8 cellular contexts compared by ENCODE assay signal in genomic region chr2:10300997-10301945, GRCh38. TPM values are rescaled to one million over a fixed set of nuclear protein-coding genes. Genes with fewer than 3 reads are reported as not detected.
DNase-seq lines count a peak whose midpoint lies in the region; ATAC-seq and TF ChIP-seq lines count a peak whose summit lies in the region.

No MANE protein-coding gene starts in this region.

- H3F3A ChIP-seq in GM23338 (replicated peaks; ENCODE audit: low read depth) = no peaks in the 10 kb centered on the region

- H2AFZ ChIP-seq in GM23338 (0 out of 2 replicates have a peak overlapping the region, but pooled peaks have one; percentile 88), parathyroid adenoma (peak overlapping the region; percentile 96)

- peaks cover 33% of the 10 kb centered on the region for H3K27me3 ChIP-seq in GM23338 (ENCODE audit: insufficient read depth)
- H3K27me3 ChIP-seq in dorsolateral prefrontal cortex = no peaks in the 10 kb centered on the region
- H3K27me3 ChIP-seq in parathyroid adenoma (ENCODE audit: control insufficient read depth, insufficient read depth, low read length) = no peaks in the 10 kb centered on the region

- ATAC-seq in GM23338 = no peak
- no peak for ATAC-seq in T-cell (replicated peaks in 1 of 4)

- H3K27me3 Mint-ChIP-seq in GM23338 (ENCODE audit: insufficient read depth, low read depth, poor library complexity) = peaks cover 38% of the 10 kb centered on the region
- no peaks in the 10 kb centered on the region for H3K27me3 Mint-ChIP-seq in T-cell

- TF ChIP-seq CTCF in GM23338 (conservative IDR thresholded peaks at IDR 0.05; ENCODE audit: low read depth in 2 of 2) = no peak
- no peak for TF ChIP-seq CTCF in dorsolateral prefrontal cortex (IDR thresholded peaks at IDR 0.05 in 54 of 56, conservative IDR thresholded peaks at IDR 0.05 in 2 of 56; ENCODE audit: low read depth in 1 of 56, partially characterized antibody in 56 of 56)
- no peak for TF ChIP-seq CTCF in parathyroid adenoma (IDR thresholded peaks at IDR 0.05)

- H3K27ac ChIP-seq in GM23338 (ENCODE audit: low read depth) = no peak overlapping the region
- H3K27ac ChIP-seq in dorsolateral prefrontal cortex = peak overlapping the region in 44 of 59 donors; percentile 16 to 87 (median 78)
- no peak overlapping the region for H3K27ac ChIP-seq in parathyroid adenoma

- H3K4me1 Mint-ChIP-seq in GM23338 (peaks cover 35% of the 10 kb centered on the region), T-cell (peaks cover 56 to 71% (median 64%) of the 10 kb centered on the region in 3 donors)

- H3K9me2 ChIP-seq in GM23338 (ENCODE audit: insufficient read depth) = no peaks in the 10 kb centered on the region

- H3K9me3 Mint-ChIP-seq in GM23338 (no peaks in the 10 kb centered on the region; the same call in 2 of the 3 replicates), T-cell (no peaks in the 10 kb centered on the region)

- H3K4me3 Mint-ChIP-seq in GM23338 (peak overlapping the region; percentile 52), T-cell (peak overlapping the region; percentile 69 to 93 (median 73))

- DNase-seq in GM23338 (ENCODE audit: low spot score) (no peak), T-cell (peak in 4 of 34 experiments; percentile 12 to 36 (median 16)), dorsolateral prefrontal cortex (no peak), NCI-H1930 (lab: John Stamatoyannopoulos, UW) (no peak), NOMO-1 treated with DMSO at 0.1 percent for 48 hours (lab: John Stamatoyannopoulos, UW; ENCODE audit: unreplicated experiment) (no peak), T-helper 9 cell (no peak), ACHN (no peak)

- H3K79me2 ChIP-seq in GM23338 (replicated peaks; ENCODE audit: insufficient read depth) = no peaks in the 10 kb centered on the region; the same call in 1 of the 2 replicates
- peaks cover 2% of the 10 kb centered on the region for H3K79me2 ChIP-seq in parathyroid adenoma

- H3K9ac ChIP-seq in parathyroid adenoma = no peak overlapping the region

- H3K4me1 ChIP-seq in GM23338 (ENCODE audit: insufficient read depth) (peaks cover 18% of the 10 kb centered on the region; the same call in 1 of the 2 replicates), parathyroid adenoma (no peaks in the 10 kb centered on the region)

- no peaks in the 10 kb centered on the region for H3K36me3 Mint-ChIP-seq in GM23338 (ENCODE audit: low read depth)
- H3K36me3 Mint-ChIP-seq in T-cell = no peaks in the 10 kb centered on the region

- POLR2A ChIA-PET in T-cell (lab: Charles Lee) = interaction anchor here (0.6 to 0.7 kb wide), 4 partner anchors 12 to 402 kb away, joined by 3 to 8 read pairs (median 4); no protein-coding TSS in a partner anchor

- peaks cover 11% of the 10 kb centered on the region for H4K20me1 ChIP-seq in GM23338 (replicated peaks; ENCODE audit: insufficient read depth)

- no peak overlapping the region for H3K27ac Mint-ChIP-seq in GM23338
- H3K27ac Mint-ChIP-seq in T-cell = peak overlapping the region; percentile 88 to 92

- no peaks in the 10 kb centered on the region for H3K36me3 ChIP-seq in GM23338 (ENCODE audit: insufficient read depth)
- H3K36me3 ChIP-seq in parathyroid adenoma (ENCODE audit: control insufficient read depth, insufficient read depth, low read length) = no peaks in the 10 kb centered on the region

- intact Hi-C loops in dorsolateral prefrontal cortex (cut with DNase I) = loop anchor here (5.0 kb wide), 3 partner anchors 106 to 179 kb away; partner anchors contain the start of genes ODC1 (in 1 of the 2) and RRM2 (in 1 of the 2)

- in situ Hi-C loops in ACHN (cut with HindIII; ENCODE audit: low pct_ligation_motif_present, low pct_unique_long_range_greater_than_20kb, low sequenced_read_pairs) = no loop called here

- peak overlapping the region; percentile 84 for H3K4me2 ChIP-seq in GM23338
- no peak overlapping the region for H3K4me2 ChIP-seq in parathyroid adenoma (ENCODE audit: low read length)

- H3K4me3 ChIP-seq in GM23338 (peak overlapping the region; percentile 52), dorsolateral prefrontal cortex (peak overlapping the region in 19 of 59 donors; percentile 51 to 89 (median 81)), parathyroid adenoma (ENCODE audit: low read depth, low read length) (no peak overlapping the region)

- H3K9me3 ChIP-seq in parathyroid adenoma (ENCODE audit: control insufficient read depth, low read length) = no peaks in the 10 kb centered on the region

- CTCF ChIA-PET in T-cell (lab: Charles Lee) = interaction anchor here (0.6 to 3.7 kb wide), 14 partner anchors 27 to 740 kb away, joined by 3 to 38 read pairs (median 4); no protein-coding TSS in a partner anchor

TF ChIP-seq in GM23338, 12 proteins besides CTCF, POLR2A, EP300 and RAD21:
- TF ChIP-seq POLR2AphosphoS5 (IDR thresholded peaks at IDR 0.05; ENCODE audit: low read depth) (no peak), REST (IDR thresholded peaks at IDR 0.05; ENCODE audit: unreplicated experiment) (no peak), CREB1 (CRISPR knock-in tag; IDR thresholded peaks at IDR 0.05; ENCODE audit: low read depth) (no peak), EZH2phosphoT487 (IDR thresholded peaks at IDR 0.05; ENCODE audit: unreplicated experiment) (no peak), JUNB (IDR thresholded peaks at IDR 0.05; ENCODE audit: unreplicated experiment) (no peak)

RNA-seq across cellular contexts. Expression of gene HPCAL1, which starts 1.4 kb away (rescaled TPM):
- 14.8 and 25.4 TPM in 2 replicates for total RNA-seq in GM23338 (2014; rRNA removed; shearing (Covaris generic))
- polyA plus RNA-seq in GM23338 (2016; fragmentation: Nextera tagmentation; extraction: Ambion mirVana) = 8.3 and 9.7 TPM in 2 replicates
- total RNA-seq in T-cell = 10 to 100 TPM; 39.5 to 87.3 (median 83.2) TPM
- total RNA-seq in dorsolateral prefrontal cortex = 100 to 1,000 TPM in 98 of 120 experiments, 10 to 100 TPM in 22; 40.1 to 252 (median 129) TPM

Comparison
In these comparisons a context has a peak if more than half of its experiments do, and no peak if none do; other contexts are left out.
1. H3K27ac ChIP-seq: peak in dorsolateral prefrontal cortex (44 of 59); none in GM23338 (single experiment) and parathyroid adenoma (single experiment).